8 cellular contexts compared by ENCODE assay signal in genomic region chr21:35528109-35529042, GRCh38.
DNase-seq lines count a peak whose midpoint lies in the region; ATAC-seq lines count a peak whose summit lies in the region.

No MANE protein-coding gene starts in this region.

- peak overlapping the region; percentile 85 to 90 (median 88) for H3K27ac Mint-ChIP-seq in immature natural killer cell

- H3K4me1 Mint-ChIP-seq in immature natural killer cell: peaks cover 30 to 41% of the 10 kb centered on the region in 2 donors

- DNase-seq in NOMO-1 treated with DMSO at 0.1 percent for 48 hours (lab: John Stamatoyannopoulos, UW; ENCODE audit: unreplicated experiment): peak; percentile 89
- DNase-seq in activated T-helper 9 cell treated with anti-CD3 and anti-CD28 coated beads, Interleukin-2, amount 50 U/mL, for 16 hours (ENCODE audit: low read depth): peak; percentile 11
- DNase-seq in immature natural killer cell: peak; percentile 16 to 33 (median 24)
- peak; percentile 15 to 37 (median 21) for DNase-seq in stimulated activated CD4-positive, alpha-beta T cell treated with anti-CD3 and anti-CD28 coated beads, TNF-alpha, amount 100 ng/mL, for 24 hours (ENCODE audit: low read depth in 3 of 3)
- DNase-seq in DMS114 treated with DMSO at 0.1 percent for 48 hours (lab: John Stamatoyannopoulos, UW; ENCODE audit: unreplicated experiment): no peak
- DNase-seq in cerebellar cortex (ENCODE audit: low spot score): no peak
- DNase-seq in NCI-H1436 treated with DMSO at 0.1 percent for 48 hours (lab: John Stamatoyannopoulos, UW): no peak

- peak overlapping the region; percentile 84 to 94 (median 90) for H3K4me3 Mint-ChIP-seq in immature natural killer cell

- no peaks in the 10 kb centered on the region for H3K36me3 Mint-ChIP-seq in immature natural killer cell

- no peaks in the 10 kb centered on the region for H3K9me3 Mint-ChIP-seq in immature natural killer cell

- H3K27me3 Mint-ChIP-seq in immature natural killer cell (ENCODE audit: low read depth in 3 of 3): no peaks in the 10 kb centered on the region

- ATAC-seq in GM19438 (IDR thresholded peaks at IDR 0.05; ENCODE audit: low read depth, unreplicated experiment): peak; percentile 50

Comparison
In these comparisons a context has a peak if more than half of its experiments do, and no peak if none do; other contexts are left out.
1. DNase-seq: peak in NOMO-1 treated with DMSO at 0.1 percent for 48 hours (single experiment), activated T-helper 9 cell treated with anti-CD3 and anti-CD28 coated beads, Interleukin-2, amount 50 U/mL, for 16 hours (single experiment), immature natural killer cell (3 of 3) and stimulated activated CD4-positive, alpha-beta T cell treated with anti-CD3 and anti-CD28 coated beads, TNF-alpha, amount 100 ng/mL, for 24 hours (3 of 3); none in DMS114 treated with DMSO at 0.1 percent for 48 hours (single experiment), cerebellar cortex (single experiment) and NCI-H1436 treated with DMSO at 0.1 percent for 48 hours (single experiment).